ENCODE assay signal across 9 cellular contexts in genomic region chr1:192936313-192937018, GRCh38.
DNase-seq lines count a peak whose midpoint lies in the region; ATAC-seq and TF ChIP-seq lines count a peak whose summit lies in the region.
"Had no signal": no experiment of that assay in that cellular context is flagged by ENCODE, and none has a peak within 500 bp of the region (broad histone marks: within the 10 kb centered on the region; RNA-seq: fewer than 3 reads in every experiment).

No MANE protein-coding gene starts in this region.

- no peaks in the 10 kb centered on the region for H3K27me3 ChIP-seq in stomach

- no peak for TF ChIP-seq POLR2A in stomach (IDR thresholded peaks at IDR 0.05)

- 72 to 97% (median 83%) methylated on average over 1 of the region's 1 CpG for WGBS in stomach, 5 donors

- H3K27me3 Mint-ChIP-seq in activated T-cell treated with anti-CD3 and anti-CD28 coated beads, Interleukin-2, amount 50 U/mL, for 72 hours (ENCODE audit: low read depth) = peaks cover 6% of the 10 kb centered on the region

- no peak for TF ChIP-seq CTCF in stomach (IDR thresholded peaks at IDR 0.05)

- DNase-seq in activated T-cell treated with anti-CD3 and anti-CD28 coated beads, Interleukin-2, amount 50 U/mL, for 72 hours = no peak
- DNase-seq in activated T-cell treated with anti-CD3 and anti-CD28 coated beads for 4 hours (no peak), stomach (no peak), NCI-H2171 (lab: John Stamatoyannopoulos, UW) (no peak), germinal center (ENCODE audit: low spot score) (no peak)
- peak; percentile 3 for DNase-seq in central memory CD4-positive, alpha-beta T cell
- DNase-seq: left colon had no signal

- H3K4me1 ChIP-seq in stomach = peaks cover 0 to 27% (median 6%) of the 10 kb centered on the region in 4 donors

- H3K36me3 ChIP-seq in stomach = no peaks in the 10 kb centered on the region

- H3K36me3 Mint-ChIP-seq in activated T-cell treated with anti-CD3 and anti-CD28 coated beads, Interleukin-2, amount 50 U/mL, for 72 hours (ENCODE audit: insufficient read depth in 2 of 2) = peaks cover 2% of the 10 kb centered on the region in 2 donors

- peaks cover 34% of the 10 kb centered on the region for H3K4me1 Mint-ChIP-seq in activated T-cell treated with anti-CD3 and anti-CD28 coated beads, Interleukin-2, amount 50 U/mL, for 72 hours (ENCODE audit: low read depth)

- peak overlapping the region in 3 of 5 donors; percentile 11 to 30 (median 13) for H3K27ac ChIP-seq in stomach

- no peaks in the 10 kb centered on the region for H3K9me3 Mint-ChIP-seq in activated T-cell treated with anti-CD3 and anti-CD28 coated beads, Interleukin-2, amount 50 U/mL, for 72 hours

- intact Hi-C loops in stomach (cut with DNase I; ENCODE audit: low total_unique reads) = no loop called here

- no peak for TF ChIP-seq EP300 in stomach (IDR thresholded peaks at IDR 0.05)

- peak overlapping the region; percentile 84 for H3K27ac Mint-ChIP-seq in activated T-cell treated with anti-CD3 and anti-CD28 coated beads, Interleukin-2, amount 50 U/mL, for 72 hours

- no peaks in the 10 kb centered on the region for H3K9me3 ChIP-seq in stomach

- peak overlapping the region in 1 of 2 donors; percentile 39 for H3K4me3 Mint-ChIP-seq in activated T-cell treated with anti-CD3 and anti-CD28 coated beads, Interleukin-2, amount 50 U/mL, for 72 hours

- ATAC-seq in activated T-cell treated with anti-CD3 and anti-CD28 coated beads, Interleukin-2, amount 50 U/mL, for 72 hours (replicated peaks in 1 of 2) = peak; percentile 91 to 94
- ATAC-seq in HG03565 (IDR thresholded peaks at IDR 0.05; ENCODE audit: unreplicated experiment) (peak; percentile 67), HG03095 (IDR thresholded peaks at IDR 0.05; ENCODE audit: unreplicated experiment) (no peak)
- ATAC-seq: left colon had no signal

- no peak overlapping the region for H3K4me3 ChIP-seq in stomach
